In the genomic region with DNA sequence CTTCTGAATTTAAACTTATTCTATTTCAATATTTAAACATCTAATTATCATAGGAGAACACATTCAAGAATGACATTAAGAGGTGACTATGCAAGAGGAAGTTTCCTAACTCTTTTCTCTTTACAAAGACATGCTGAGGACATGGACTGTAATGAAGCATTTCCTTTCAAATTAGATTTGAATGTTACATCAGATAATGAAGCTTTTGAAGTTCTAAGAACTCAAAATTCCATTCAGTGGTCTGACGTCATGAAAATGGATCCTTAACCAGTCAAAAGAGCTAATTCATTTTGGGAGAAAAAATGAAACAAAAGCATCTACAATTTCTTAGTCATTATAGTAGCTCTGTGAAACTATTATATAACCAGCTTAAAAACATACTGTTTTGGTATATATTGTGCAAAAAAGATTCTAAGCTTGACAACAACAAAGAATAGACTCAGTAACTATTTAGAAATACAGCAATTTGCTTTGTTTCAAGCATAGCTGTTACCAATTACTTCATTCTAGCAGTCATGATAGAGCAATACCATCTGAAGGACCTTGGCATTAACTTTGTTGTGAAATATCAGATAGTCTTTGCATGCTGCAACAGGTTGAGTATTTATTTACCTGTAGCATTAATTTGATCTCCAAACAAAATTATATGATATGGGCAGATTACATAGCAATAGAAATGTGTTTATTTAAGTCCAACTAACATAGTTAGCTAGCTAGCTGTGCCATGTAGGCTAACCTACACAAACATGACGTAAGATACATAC, we compare ENCODE assay signal across 17 cellular contexts. TPM values are rescaled to one million over a fixed set of nuclear protein-coding genes. Genes with fewer than 3 reads are reported as not detected.
DNase-seq lines count a peak whose midpoint lies in the region; ATAC-seq and TF ChIP-seq lines count a peak whose summit lies in the region.
"Had no signal": no experiment of that assay in that cellular context is flagged by ENCODE, and none has a peak within 500 bp of the region (broad histone marks: within the 10 kb centered on the region; RNA-seq: fewer than 3 reads in every experiment).

No MANE protein-coding gene starts in this region.

- no peak overlapping the region for H3K4me3 Mint-ChIP-seq in activated CD4-positive, alpha-beta T cell treated with anti-CD3 and anti-CD28 coated beads for 36 hours
- no peak overlapping the region for H3K4me3 Mint-ChIP-seq in activated naive CD8-positive, alpha-beta T cell treated with anti-CD3 and anti-CD28 coated beads for 36 hours
- H3K4me3 Mint-ChIP-seq in WTC11: no peak overlapping the region

- POLR2A ChIA-PET in activated CD4-positive, alpha-beta T cell treated with anti-CD3 and anti-CD28 coated beads for 36 hours (lab: Charles Lee): interaction anchor here (0.6 to 2.3 kb wide), 2 partner anchors 18 to 22 kb away, joined by 7 read pairs; no protein-coding TSS in a partner anchor
- POLR2A ChIA-PET in WTC11 (lab: Charles Lee): no interaction called here

- peak overlapping the region; percentile 77 for H3K27ac ChIP-seq in neutrophil
- H3K27ac ChIP-seq: KMS-11, left ventricle myocardium inferior had no signal

- TF ChIP-seq CTCF in neutrophil (IDR thresholded peaks at IDR 0.05) (no peak), WTC11 (IDR thresholded peaks at IDR 0.05) (no peak), BE2C (IDR thresholded peaks at IDR 0.05; ENCODE audit: low read depth, low read length) (no peak)

- intact Hi-C loops in activated CD4-positive, alpha-beta T cell treated with anti-CD3 and anti-CD28 coated beads for 36 hours (cut with DNase I, micrococcal nuclease): loop anchor here (2.0 kb wide), 1 partner anchor 19 kb away; no protein-coding TSS in a partner anchor

- no peak for DNase-seq in activated CD4-positive, alpha-beta T cell treated with anti-CD3 and anti-CD28 coated beads for 36 hours
- DNase-seq in activated CD4-positive, alpha-beta T cell treated with anti-CD3 and anti-CD28 coated beads, Interleukin-2, amount 50 U/mL, for 48 hours: no peak
- DNase-seq in NOMO-1 treated with DMSO at 0.1 percent for 48 hours (lab: John Stamatoyannopoulos, UW; ENCODE audit: unreplicated experiment) (peak; percentile 67), WTC11 (ENCODE audit: low spot score) (no peak), BE2C (no peak), NCI-H128 (lab: John Stamatoyannopoulos, UW; ENCODE audit: unreplicated experiment) (no peak)
- no peak for DNase-seq in activated naive CD8-positive, alpha-beta T cell treated with anti-CD3 and anti-CD28 coated beads for 36 hours
- DNase-seq: activated CD4-positive, CD25-positive, alpha-beta regulatory T cell; activated effector memory CD4-positive, alpha-beta T cell treated with Interleukin-2 at 50 U/mL for 16 hours; left ventricle myocardium inferior; NCI-H1436 treated with DMSO at 0.1 percent for 48 hours; spleen; SW 1271 had no signal

- H3K4me1 ChIP-seq in neutrophil (ENCODE audit: control insufficient read depth in 1 of 2, insufficient read depth in 1 of 2, low read depth in 1 of 2, low read length in 1 of 2) (peaks cover 45 to 57% of the 10 kb centered on the region in 2 experiments), BE2C (no peaks in the 10 kb centered on the region)
- H3K4me1 ChIP-seq: left ventricle myocardium inferior had no signal

- no peaks in the 10 kb centered on the region for H3K27me3 Mint-ChIP-seq in activated CD4-positive, alpha-beta T cell treated with anti-CD3 and anti-CD28 coated beads for 36 hours
- no peaks in the 10 kb centered on the region for H3K27me3 Mint-ChIP-seq in activated naive CD8-positive, alpha-beta T cell treated with anti-CD3 and anti-CD28 coated beads for 36 hours
- H3K27me3 Mint-ChIP-seq in WTC11 (ENCODE audit: low read depth): no peaks in the 10 kb centered on the region; the same call in 1 of the 2 replicates

- H3K4me1 Mint-ChIP-seq in activated CD4-positive, alpha-beta T cell treated with anti-CD3 and anti-CD28 coated beads for 36 hours: peaks cover 38% of the 10 kb centered on the region
- H3K4me1 Mint-ChIP-seq in activated naive CD8-positive, alpha-beta T cell treated with anti-CD3 and anti-CD28 coated beads for 36 hours: peaks cover 42% of the 10 kb centered on the region
- H3K4me1 Mint-ChIP-seq in WTC11: peaks cover 18% of the 10 kb centered on the region

- H3K9me3 ChIP-seq in neutrophil (no peaks in the 10 kb centered on the region), BE2C (no peaks in the 10 kb centered on the region)
- H3K9me3 ChIP-seq: left ventricle myocardium inferior, spleen had no signal

- no peaks in the 10 kb centered on the region for H3K36me3 Mint-ChIP-seq in activated CD4-positive, alpha-beta T cell treated with anti-CD3 and anti-CD28 coated beads for 36 hours (ENCODE audit: low read depth)
- H3K36me3 Mint-ChIP-seq in activated naive CD8-positive, alpha-beta T cell treated with anti-CD3 and anti-CD28 coated beads for 36 hours: no peaks in the 10 kb centered on the region
- H3K36me3 Mint-ChIP-seq in WTC11: no peaks in the 10 kb centered on the region

- H3K36me3 ChIP-seq in neutrophil: no peaks in the 10 kb centered on the region
- no peaks in the 10 kb centered on the region for H3K36me3 ChIP-seq in BE2C
- H3K36me3 ChIP-seq: left ventricle myocardium inferior, spleen had no signal

- peak overlapping the region; percentile 39 for H3K27ac Mint-ChIP-seq in activated CD4-positive, alpha-beta T cell treated with anti-CD3 and anti-CD28 coated beads for 36 hours
- H3K27ac Mint-ChIP-seq in activated naive CD8-positive, alpha-beta T cell treated with anti-CD3 and anti-CD28 coated beads for 36 hours: peak overlapping the region; percentile 71
- no peak overlapping the region for H3K27ac Mint-ChIP-seq in WTC11

- H3K9me3 Mint-ChIP-seq in activated CD4-positive, alpha-beta T cell treated with anti-CD3 and anti-CD28 coated beads for 36 hours (ENCODE audit: low read depth): no peaks in the 10 kb centered on the region
- H3K9me3 Mint-ChIP-seq in activated naive CD8-positive, alpha-beta T cell treated with anti-CD3 and anti-CD28 coated beads for 36 hours: peaks cover 2% of the 10 kb centered on the region
- no peaks in the 10 kb centered on the region for H3K9me3 Mint-ChIP-seq in WTC11

- CTCF ChIA-PET in activated CD4-positive, alpha-beta T cell treated with anti-CD3 and anti-CD28 coated beads for 36 hours (lab: Charles Lee): interaction anchor here (0.8 to 3.0 kb wide), 7 partner anchors 9 to 132 kb away, joined by 3 to 17 read pairs (median 3); no protein-coding TSS in a partner anchor
- CTCF ChIA-PET in WTC11 (lab: Charles Lee): no interaction called here

- H3K4me3 ChIP-seq in neutrophil (ENCODE audit: low read depth in 1 of 2, low read length in 1 of 2) (no peak overlapping the region), BE2C (ENCODE audit: low read depth, low read length) (no peak overlapping the region)
- H3K4me3 ChIP-seq: left ventricle myocardium inferior, spleen had no signal

- peak; percentile 40 for ATAC-seq in activated CD4-positive, alpha-beta T cell treated with anti-CD3 and anti-CD28 coated beads for 36 hours
- ATAC-seq in WTC11: no peak

- H3K27me3 ChIP-seq in neutrophil (no peaks in the 10 kb centered on the region), BE2C (no peaks in the 10 kb centered on the region)
- H3K27me3 ChIP-seq: spleen had no signal

TF ChIP-seq in WTC11, 78 proteins besides CTCF, POLR2A, EP300 and RAD21:
- TF ChIP-seq ELF4 (CRISPR knock-in tag; IDR thresholded peaks at IDR 0.05; ENCODE audit: low read depth): no peak

RNA-seq across cellular contexts. Expression of gene DTHD1, which starts 13.7 kb away (rescaled TPM):
- total RNA-seq in activated CD4-positive, alpha-beta T cell treated with anti-CD3 and anti-CD28 coated beads for 36 hours: under 1 TPM; 0.73 to 0.76 TPM
- under 1 TPM; 0.08 to 0.12 TPM for total RNA-seq in activated naive CD8-positive, alpha-beta T cell treated with anti-CD3 and anti-CD28 coated beads for 36 hours
- not detected in 3 replicates for total RNA-seq in WTC11 (2021)
- polyA plus RNA-seq in BE2C (2012; ENCODE audit: insufficient read depth, insufficient read length, low read depth): not detected
- total RNA-seq: dermis microvascular lymphatic vessel endothelial cell, left ventricle myocardium inferior, NCI-H460 had no signal

RNA-seq across cellular contexts. Expression of gene ARAP2, which starts 23.4 kb away (rescaled TPM):
- 10 to 100 TPM; 40.0 to 42.5 TPM for total RNA-seq in activated CD4-positive, alpha-beta T cell treated with anti-CD3 and anti-CD28 coated beads for 36 hours
- 10 to 100 TPM; 21.0 to 27.0 TPM for total RNA-seq in activated naive CD8-positive, alpha-beta T cell treated with anti-CD3 and anti-CD28 coated beads for 36 hours
- total RNA-seq in WTC11 (2021): 1.0 to 2.4 TPM (median 1.5 TPM) in 3 replicates
- 0.14 TPM for polyA plus RNA-seq in BE2C (2012; ENCODE audit: insufficient read depth, insufficient read length, low read depth)
